Comparison of ENCODE assay signal across 22 cellular contexts in the genomic region with DNA sequence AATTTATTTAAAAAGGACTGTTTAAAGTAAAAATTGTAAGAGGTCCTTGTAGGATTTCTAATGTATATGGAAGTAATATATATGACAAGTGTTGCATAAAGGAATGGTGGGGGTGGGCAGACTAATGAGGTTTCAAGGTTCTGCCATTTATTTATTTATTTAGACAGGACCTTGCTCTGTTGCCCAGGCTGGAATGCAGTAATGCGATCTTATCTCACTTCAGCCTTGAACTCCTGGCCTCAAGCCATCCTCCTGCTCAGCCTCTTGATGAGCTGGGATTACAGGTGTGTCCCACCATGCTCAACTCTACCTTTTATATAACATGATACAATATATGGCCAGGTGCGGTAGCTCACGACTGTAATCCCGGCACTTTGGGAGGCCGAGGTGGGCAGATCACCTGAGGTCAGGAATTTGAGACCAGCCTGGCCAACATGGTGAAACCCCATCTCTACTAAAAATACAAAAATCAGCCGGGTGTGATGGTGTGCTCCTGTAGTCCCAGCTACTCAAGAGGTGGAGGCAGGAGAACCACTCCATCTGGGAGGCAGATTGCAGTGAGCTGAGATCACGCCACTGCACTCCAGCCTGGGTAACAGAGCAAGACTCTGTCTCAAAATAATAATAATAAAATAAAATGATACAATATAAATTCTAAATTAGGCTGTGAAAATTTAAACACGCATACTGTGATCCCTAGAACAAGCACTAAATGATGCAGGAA. TPM values are rescaled to one million over a fixed set of nuclear protein-coding genes. Genes with fewer than 3 reads are reported as not detected.
A peak's percentile ranks its signal among the peaks of the same experiment; 100 is the strongest.
DNase-seq lines count a peak whose midpoint lies in the region; ATAC-seq, FAIRE-seq and TF ChIP-seq lines count a peak whose summit lies in the region.
"Had no signal": no experiment of that assay in that cellular context is flagged by ENCODE, and none has a peak within 500 bp of the region (broad histone marks: within the 10 kb centered on the region; RNA-seq: fewer than 3 reads in every experiment).

No MANE protein-coding gene starts in this region.

- peaks cover 9% of the 10 kb centered on the region; the same call in 1 of the 2 replicates for H3F3A ChIP-seq in PC-9 (ENCODE audit: insufficient read depth, low read depth)

- H3K4me1 ChIP-seq in PC-9 (replicated peaks; ENCODE audit: insufficient read depth) = no peaks in the 10 kb centered on the region
- no peaks in the 10 kb centered on the region for H3K4me1 ChIP-seq in K562 (replicated peaks in 1 of 2; ENCODE audit: control insufficient read depth in 2 of 2, insufficient read depth in 2 of 2, low read length in 2 of 2)
- peaks cover 34% of the 10 kb centered on the region for H3K4me1 ChIP-seq in HepG2 (ENCODE audit: insufficient read depth, low read length)
- H3K4me1 ChIP-seq: BE2C had no signal

- H3K9me3 ChIP-seq in PC-9 (ENCODE audit: insufficient read depth, low read depth) = peaks cover 14% of the 10 kb centered on the region
- no peaks in the 10 kb centered on the region for H3K9me3 ChIP-seq in K562 (replicated peaks; ENCODE audit: control insufficient read depth, insufficient read depth, low read depth, low read length)
- peaks cover 12% of the 10 kb centered on the region; the same call in 1 of the 2 replicates for H3K9me3 ChIP-seq in HepG2 (ENCODE audit: low read length)
- H3K9me3 ChIP-seq: BE2C had no signal

- in situ Hi-C loops in K562 (cut with MboI) (no loop called here), HepG2 (cut with HindIII; ENCODE audit: extremely low pct_ligation_motif_present, low pct_unique_long_range_greater_than_20kb) (no loop called here)

- H3K9ac ChIP-seq in K562 (ENCODE audit: insufficient read depth in 1 of 2, low read depth in 2 of 2, low read length in 2 of 2) (no peak overlapping the region), HepG2 (ENCODE audit: insufficient read depth, low read depth, low read length) (no peak overlapping the region)

- intact Hi-C loops in PC-9 (cut with micrococcal nuclease; ENCODE audit: unreplicated experiment) = no loop called here
- intact Hi-C loops in K562 (cut with micrococcal nuclease) = no loop called here
- intact Hi-C loops in HepG2 (cut with micrococcal nuclease; ENCODE audit: unreplicated experiment) = no loop called here

- TF ChIP-seq EP300 in K562 (IDR thresholded peaks at IDR 0.05; ENCODE audit: low read length) (no peak), HepG2 (IDR thresholded peaks at IDR 0.05; ENCODE audit: low read depth in 2 of 2, low read length in 2 of 2) (peak; percentile 68 to 95; a peak in 2 of 4 replicates), HepG2 (CRISPR knock-in tag; IDR thresholded peaks at IDR 0.05; ENCODE audit: borderline replicate concordance) (peak; percentile 87)

- TF ChIP-seq CTCF in PC-9 (conservative IDR thresholded peaks at IDR 0.05) (no peak), K562 (IDR thresholded peaks at IDR 0.05 in 2 of 3, conservative IDR thresholded peaks at IDR 0.05 in 1 of 3; ENCODE audit: insufficient read depth in 2 of 3, low read depth in 1 of 3, low read length in 3 of 3) (no peak), HepG2 (CRISPR knock-in tag; IDR thresholded peaks at IDR 0.05) (no peak)

- CTCF ChIA-PET in PC-9 (lab: Charles Lee) (interaction anchor here (0.6 to 0.8 kb wide), 2 partner anchors 85 to 1086 kb away, joined by 3 to 9 read pairs; no protein-coding TSS in a partner anchor), K562 (lab: Yijun Ruan, JAX; ENCODE audit: low intra/inter-chr PET ratio) (no interaction called here), HepG2 (lab: Yijun Ruan, JAX; ENCODE audit: low intra/inter-chr PET ratio, low total read pairs) (no interaction called here)

- H4K20me1 ChIP-seq in PC-9 (ENCODE audit: insufficient read depth) (no peaks in the 10 kb centered on the region), K562 (replicated peaks; ENCODE audit: control insufficient read depth, insufficient read depth, low read length) (no peaks in the 10 kb centered on the region), HepG2 (ENCODE audit: insufficient read depth, low read length) (no peaks in the 10 kb centered on the region)

- no peak overlapping the region for H3K27ac ChIP-seq in PC-9
- H3K27ac ChIP-seq in K562 (ENCODE audit: extremely low read depth, low read depth, low read length) = no peak overlapping the region
- H3K27ac ChIP-seq in HepG2 (ENCODE audit: extremely low read length, insufficient read depth, low read length) = peak overlapping the region; percentile 65

- no peak overlapping the region for H3K4me2 ChIP-seq in PC-9
- no peak overlapping the region for H3K4me2 ChIP-seq in K562 (ENCODE audit: insufficient read depth, low read length)
- peak overlapping the region; percentile 61 for H3K4me2 ChIP-seq in HepG2 (ENCODE audit: low read depth, low read length)

- H3K9me2 ChIP-seq in PC-9 (ENCODE audit: insufficient read depth) = no peaks in the 10 kb centered on the region

- H3K36me3 ChIP-seq in PC-9 (ENCODE audit: low read depth) = no peaks in the 10 kb centered on the region
- H3K36me3 ChIP-seq in K562 (ENCODE audit: control insufficient read depth, insufficient read depth, low read length) = no peaks in the 10 kb centered on the region
- no peaks in the 10 kb centered on the region for H3K36me3 ChIP-seq in HepG2 (replicated peaks in 1 of 2; ENCODE audit: control insufficient read depth in 1 of 2, insufficient read depth in 2 of 2, low read length in 2 of 2)
- H3K36me3 ChIP-seq: BE2C had no signal

- POLR2A ChIA-PET in PC-9 (lab: Charles Lee; ENCODE audit: unreplicated experiment) = interaction anchor here (0.5 to 0.7 kb wide), 5 partner anchors 17 to 710 kb away, joined by 3 to 5 read pairs (median 5); no protein-coding TSS in a partner anchor
- POLR2A ChIA-PET in K562 (lab: Yijun Ruan, JAX) = interaction anchor here (0.6 to 1.1 kb wide), 4 partner anchors 9 to 1888 kb away, joined by 3 to 4 read pairs (median 4); no protein-coding TSS in a partner anchor
- POLR2A ChIA-PET in HepG2 (lab: Yijun Ruan, JAX) = interaction anchor here (1.0 to 1.8 kb wide), 6 partner anchors 9 to 108 kb away, joined by 3 to 11 read pairs (median 4); no protein-coding TSS in a partner anchor

- no peaks in the 10 kb centered on the region for H3K27me3 ChIP-seq in PC-9 (ENCODE audit: insufficient read depth, low read depth)
- no peaks in the 10 kb centered on the region for H3K27me3 ChIP-seq in K562 (ENCODE audit: control insufficient read depth in 2 of 2, insufficient read depth in 2 of 2, low read length in 2 of 2)
- no peaks in the 10 kb centered on the region for H3K27me3 ChIP-seq in HepG2 (ENCODE audit: control insufficient read depth in 1 of 2, insufficient read depth in 2 of 2, low read length in 2 of 2)
- H3K27me3 ChIP-seq: BE2C had no signal

- no peaks in the 10 kb centered on the region for H3K9me1 ChIP-seq in K562 (ENCODE audit: control insufficient read depth, insufficient read depth, low read length)

- 46% methylated on average over 8 of the region's 8 CpGs for WGBS in K562 (ENCODE audit: insufficient coverage, low coverage, missing lambda C conversion rate)
- 19% methylated on average over 8 of the region's 8 CpGs for WGBS in HepG2 (ENCODE audit: low lambda C conversion rate)

- no peaks in the 10 kb centered on the region for H3K79me2 ChIP-seq in PC-9 (ENCODE audit: low read depth)
- H3K79me2 ChIP-seq in K562 (ENCODE audit: control insufficient read depth, insufficient read depth, low read length) = no peaks in the 10 kb centered on the region
- H3K79me2 ChIP-seq in HepG2 (ENCODE audit: insufficient read depth, low read length) = no peaks in the 10 kb centered on the region

- no peak for TF ChIP-seq RAD21 in K562 (CRISPR knock-in tag; conservative IDR thresholded peaks at IDR 0.05 in 1 of 2, IDR thresholded peaks at IDR 0.05 in 1 of 2)
- TF ChIP-seq RAD21 in HepG2 (CRISPR knock-in tag; IDR thresholded peaks at IDR 0.05) = no peak

- no peak for ATAC-seq in K562
- ATAC-seq in HepG2 = peak; percentile 90
- no peak for ATAC-seq in HG03571 (IDR thresholded peaks at IDR 0.05; ENCODE audit: unreplicated experiment)
- no peak for ATAC-seq in HG03159 (IDR thresholded peaks at IDR 0.05; ENCODE audit: unreplicated experiment)
- ATAC-seq: HCT116 had no signal

- no TSS peak for BruUV-seq in PC-9 (replicated peaks; lab: Mats Ljungman, UMichigan)
- BruUV-seq in K562 (replicated peaks; lab: Mats Ljungman, UMichigan) = no TSS peak
- no TSS peak for BruUV-seq in HepG2 (replicated peaks; lab: Mats Ljungman, UMichigan)

- TF ChIP-seq POLR2A in K562 (conservative IDR thresholded peaks at IDR 0.05) (no peak), HepG2 (IDR thresholded peaks at IDR 0.05; ENCODE audit: insufficient read depth in 1 of 2, low read depth in 2 of 2, low read length in 2 of 2) (no peak)

- no peak overlapping the region for H3K4me3 ChIP-seq in PC-9
- no peak overlapping the region for H3K4me3 ChIP-seq in K562
- H3K4me3 ChIP-seq in HepG2 (replicated peaks in 1 of 3; ENCODE audit: insufficient read depth in 1 of 3, low read depth in 2 of 3, low read length in 3 of 3) = no peak overlapping the region; a peak in 1 of 6 replicates

- no peak overlapping the region for H2AFZ ChIP-seq in PC-9
- no peak overlapping the region for H2AFZ ChIP-seq in K562 (ENCODE audit: low read depth, low read length)
- H2AFZ ChIP-seq in HepG2 (ENCODE audit: low read length) = no peak overlapping the region

- DNase-seq in PC-9 (peak; percentile 37 to 55), K562 (ENCODE audit: extremely low read depth in 1 of 4, low spot score in 3 of 4) (no peak), HepG2 (ENCODE audit: low spot score) (peak; percentile 94), NCI-H69 (lab: John Stamatoyannopoulos, UW) (no peak)
- DNase-seq: ACHN; BE2C; C1 segment of cervical spinal cord; CD4-positive, CD25-positive, alpha-beta regulatory T cell; CD8-positive, alpha-beta memory T cell; COR-L47; DMS153; DMS79; GDM1; GOT3; H7; HFFc6 had no signal

- FAIRE-seq in K562 (lab: Jason Lieb, UNC) (peak; percentile 51), HepG2 (lab: Jason Lieb, UNC) (peak; percentile 75)
- FAIRE-seq: A204.1, GM12892, GM18507 had no signal

RNA-seq across cellular contexts. Expression of gene IGF2BP2, which starts 33.8 kb away (rescaled TPM):
- total RNA-seq in PC-9 (2021) (140 and 150 TPM in 2 replicates), K562 (2014; rRNA removed) (39.4 and 39.8 TPM in 2 replicates), K562 (2014; rRNA removed; fragmentation: Illumina TruSeq; extraction: Trizol) (31.9 and 35.7 TPM in 2 replicates), K562 (2015; rRNA removed; fragmentation: Illumina TruSeq; extraction: Trizol) (30.5 and 32.3 TPM in 2 replicates), K562 (2021) (57.3 and 59.6 TPM in 2 replicates), HepG2 (2016; rRNA removed; fragmentation: Illumina TruSeq; extraction: Trizol) (46.0 and 46.3 TPM in 2 replicates)
- total RNA-seq in K562 (2011; cell fraction: chromatin; rRNA removed; ENCODE audit: low replicate concordance) = 69.6 and 146 TPM in 2 replicates
- total RNA-seq in K562 (2011; cell fraction: nucleolus; rRNA removed) = 23.8 and 33.3 TPM in 2 replicates
- total RNA-seq in K562 (2011; cell fraction: nucleoplasm; rRNA removed) = 45.3 and 46.5 TPM in 2 replicates
- polyA plus RNA-seq in K562 (2011; rRNA removed) (3.4 and 5.2 TPM in 2 replicates), K562 (2014; fragmentation: Illumina TruSeq; extraction: Trizol) (50.0 and 58.5 TPM in 2 replicates), K562 (2014; fragmentation: Nextera tagmentation; extraction: Ambion mirVana) (1 to 10 TPM; 3.2 to 3.5 TPM), K562 (2014; rRNA removed) (21.1 and 27.7 TPM in 2 replicates), HepG2 (2011; rRNA removed) (6.5 and 9.5 TPM in 2 replicates)
- 0.95 and 2.9 TPM in 2 replicates for polyA plus RNA-seq in K562 (2011; cell fraction: cytosol; rRNA removed)
- polyA plus RNA-seq in K562 (2011; cell fraction: nucleus; rRNA removed) = 11.1 and 17.4 TPM in 2 replicates
- 32.3 and 35.2 TPM in 2 replicates for polyA plus RNA-seq in K562 (2012)
- polyA minus RNA-seq in K562 (2011; rRNA and poly(A)+ RNA removed) = 13.0 and 18.7 TPM in 2 replicates
- polyA minus RNA-seq in K562 (2011; cell fraction: cytosol; rRNA and poly(A)+ RNA removed) = 9.4 and 13.0 TPM in 2 replicates
- polyA minus RNA-seq in K562 (2011; cell fraction: nucleus; rRNA and poly(A)+ RNA removed) = 17.1 and 20.3 TPM in 2 replicates
- 27.3 and 31.8 TPM in 2 replicates for total RNA-seq in HepG2 (2016; cell fraction: cytosol; rRNA removed; fragmentation: Illumina TruSeq; extraction: Trizol; ENCODE audit: low read depth)
- 36.6 and 47.1 TPM in 2 replicates for total RNA-seq in HepG2 (2016; cell fraction: insoluble cytoplasmic fraction; rRNA removed; fragmentation: Illumina TruSeq; extraction: Trizol)
- total RNA-seq in HepG2 (2016; cell fraction: membrane; rRNA removed; fragmentation: Illumina TruSeq; extraction: Trizol) = 57.4 and 59.2 TPM in 2 replicates
- total RNA-seq in HepG2 (2016; cell fraction: nucleus; rRNA removed; fragmentation: Illumina TruSeq; extraction: Trizol) = 59.9 and 71.5 TPM in 2 replicates
- polyA plus RNA-seq in HepG2 (2011; cell fraction: cytosol; rRNA removed) = 3.6 and 6.7 TPM in 2 replicates
- 29.6 and 44.5 TPM in 2 replicates for polyA plus RNA-seq in HepG2 (2011; cell fraction: nucleus; rRNA removed)
- 93.3 and 101 TPM in 2 replicates for polyA plus RNA-seq in HepG2 (2012)
- polyA plus RNA-seq in HepG2 (2016; cell fraction: cytosol; fragmentation: Illumina TruSeq; extraction: Trizol; ENCODE audit: low read depth) = 22.3 and 25.9 TPM in 2 replicates
- polyA plus RNA-seq in HepG2 (2016; cell fraction: insoluble cytoplasmic fraction; fragmentation: Illumina TruSeq; extraction: Trizol; ENCODE audit: low read depth) = 65.2 and 84.9 TPM in 2 replicates
- 59.1 and 66.3 TPM in 2 replicates for polyA plus RNA-seq in HepG2 (2016; cell fraction: membrane; fragmentation: Illumina TruSeq; extraction: Trizol; ENCODE audit: low read depth)
- 115 and 116 TPM in 2 replicates for polyA plus RNA-seq in HepG2 (2016; cell fraction: nucleus; fragmentation: Illumina TruSeq; extraction: Trizol; ENCODE audit: insufficient read depth, low read depth)
- 11.7 TPM in 1 of 2 replicates, not detected in the other for polyA minus RNA-seq in HepG2 (2011; rRNA and poly(A)+ RNA removed; ENCODE audit: low replicate concordance)
- 13.2 and 23.5 TPM in 2 replicates for polyA minus RNA-seq in HepG2 (2011; cell fraction: cytosol; rRNA and poly(A)+ RNA removed)
- polyA minus RNA-seq in HepG2 (2011; cell fraction: nucleus; rRNA and poly(A)+ RNA removed) = 110 and 124 TPM in 2 replicates
- polyA plus RNA-seq: CD4-positive, CD25-positive, alpha-beta regulatory T cell; CD8-positive, alpha-beta memory T cell had no signal

Comparison
In these comparisons a context has a peak if more than half of its experiments do, and no peak if none do; other contexts are left out.
1. DNase-seq: peak in PC-9 (2 of 2) and HepG2 (single experiment); none in K562 (0 of 4) and NCI-H69 (single experiment).